Comparison of ENCODE assay signal across 20 cellular contexts in genomic region chr4:26052663-26053534, GRCh38.
DNase-seq lines count a peak whose midpoint lies in the region; ATAC-seq, FAIRE-seq and TF ChIP-seq lines count a peak whose summit lies in the region.
"Had no signal": no experiment of that assay in that cellular context is flagged by ENCODE, and none has a peak within 500 bp of the region (broad histone marks: within the 10 kb centered on the region; RNA-seq: fewer than 3 reads in every experiment).

No MANE protein-coding gene starts in this region.

- H3K27ac Mint-ChIP-seq in activated naive CD4-positive, alpha-beta T cell treated with anti-CD3 and anti-CD28 coated beads, Interleukin-2, amount 50 U/mL, for 24 hours: peak overlapping the region; percentile 48
- H3K27ac Mint-ChIP-seq in stimulated activated effector memory CD8-positive, alpha-beta T cell treated with anti-CD3 and anti-CD28 coated beads, Interleukin-12 subunit alpha, Interleukin-12 subunit beta, amount 100 ng/mL, for 72 hours: peak overlapping the region; percentile 87

- no peak overlapping the region for H3K23ac ChIP-seq in neuronal stem cell (ENCODE audit: low read depth, low read length, poor library complexity)

- no peak for DNase-seq in activated naive CD4-positive, alpha-beta T cell treated with anti-CD3 and anti-CD28 coated beads, Interleukin-2, amount 50 U/mL, for 16 hours
- DNase-seq in NCI-H524 treated with DMSO at 0.1 percent for 48 hours (lab: John Stamatoyannopoulos, UW): peak; percentile 4
- no peak for DNase-seq in K562 (ENCODE audit: extremely low read depth in 1 of 4, low spot score in 3 of 4)
- no peak for DNase-seq in stimulated activated effector memory CD8-positive, alpha-beta T cell treated with anti-CD3 and anti-CD28 coated beads, Interleukin-12 subunit alpha, Interleukin-12 subunit beta, amount 100 ng/mL, for 72 hours (ENCODE audit: low spot score in 2 of 2)
- DNase-seq in neuronal stem cell (ENCODE audit: low spot score): no peak
- no peak for DNase-seq in SW480 (ENCODE audit: low spot score)
- DNase-seq: C1 segment of cervical spinal cord, DMS 273 treated with DMSO at 0.1 percent for 48 hours, GDM1, GOT3, KG1, NCI-H1092, NCI-H146, NCI-H226, NCI-H69, PC-3 had no signal

- H4K20me1 ChIP-seq in K562 (replicated peaks; ENCODE audit: control insufficient read depth, insufficient read depth, low read length): no peaks in the 10 kb centered on the region

- no peaks in the 10 kb centered on the region for H3K79me2 ChIP-seq in K562 (ENCODE audit: control insufficient read depth, insufficient read depth, low read length)

- no peak for TF ChIP-seq POLR2A in K562 (conservative IDR thresholded peaks at IDR 0.05)

- no peak overlapping the region for H3K18ac ChIP-seq in neuronal stem cell (ENCODE audit: low read length)

- intact Hi-C loops in K562 (cut with micrococcal nuclease): no loop called here

- H3K14ac ChIP-seq in neuronal stem cell (ENCODE audit: low read length): no peak overlapping the region

- H3K4me1 ChIP-seq in K562 (replicated peaks in 1 of 2; ENCODE audit: control insufficient read depth in 2 of 2, insufficient read depth in 2 of 2, low read length in 2 of 2) (no peaks in the 10 kb centered on the region), neuronal stem cell (ENCODE audit: control insufficient read depth in 2 of 2, insufficient read depth in 1 of 2, low read depth in 1 of 2, low read length in 2 of 2) (peaks cover 0 to 3% of the 10 kb centered on the region in 2 donors)

- H2BK12ac ChIP-seq in neuronal stem cell (ENCODE audit: low read length): no peak overlapping the region

- no peak for TF ChIP-seq CTCF in K562 (IDR thresholded peaks at IDR 0.05 in 2 of 3, conservative IDR thresholded peaks at IDR 0.05 in 1 of 3; ENCODE audit: insufficient read depth in 2 of 3, low read depth in 1 of 3, low read length in 3 of 3)

- in situ Hi-C loops in K562 (cut with MboI): loop anchor here (25.0 kb wide), 1 partner anchor 359 kb away; no protein-coding TSS in a partner anchor

- no peak overlapping the region for H4K91ac ChIP-seq in neuronal stem cell (ENCODE audit: low read depth, low read length, poor library complexity)

- no peak overlapping the region for H2BK5ac ChIP-seq in neuronal stem cell (ENCODE audit: low read length)

- H3K36me3 Mint-ChIP-seq in activated naive CD4-positive, alpha-beta T cell treated with anti-CD3 and anti-CD28 coated beads, Interleukin-2, amount 50 U/mL, for 24 hours: no peaks in the 10 kb centered on the region
- H3K36me3 Mint-ChIP-seq in stimulated activated effector memory CD8-positive, alpha-beta T cell treated with anti-CD3 and anti-CD28 coated beads, Interleukin-12 subunit alpha, Interleukin-12 subunit beta, amount 100 ng/mL, for 72 hours: no peaks in the 10 kb centered on the region

- H4K8ac ChIP-seq in neuronal stem cell (ENCODE audit: low read depth, low read length): no peak overlapping the region

- no peak overlapping the region for H2BK15ac ChIP-seq in neuronal stem cell (ENCODE audit: low read length)

- H3K9ac ChIP-seq in K562 (ENCODE audit: insufficient read depth in 1 of 2, low read depth in 2 of 2, low read length in 2 of 2) (no peak overlapping the region), neuronal stem cell (ENCODE audit: low read depth, low read length, poor library complexity) (no peak overlapping the region)

- H3K79me1 ChIP-seq in neuronal stem cell (ENCODE audit: low read depth, low read length): no peaks in the 10 kb centered on the region

- H3K36me3 ChIP-seq in K562 (ENCODE audit: control insufficient read depth, insufficient read depth, low read length) (no peaks in the 10 kb centered on the region), neuronal stem cell (replicated peaks in 1 of 2; ENCODE audit: control insufficient read depth in 2 of 2, insufficient read depth in 2 of 2, low read length in 2 of 2) (no peaks in the 10 kb centered on the region)

- no peaks in the 10 kb centered on the region for H3K9me3 Mint-ChIP-seq in activated naive CD4-positive, alpha-beta T cell treated with anti-CD3 and anti-CD28 coated beads, Interleukin-2, amount 50 U/mL, for 24 hours
- H3K9me3 Mint-ChIP-seq in stimulated activated effector memory CD8-positive, alpha-beta T cell treated with anti-CD3 and anti-CD28 coated beads, Interleukin-12 subunit alpha, Interleukin-12 subunit beta, amount 100 ng/mL, for 72 hours: no peaks in the 10 kb centered on the region

- BruUV-seq in K562 (replicated peaks; lab: Mats Ljungman, UMichigan): no TSS peak

- no peak overlapping the region for H2AK5ac ChIP-seq in neuronal stem cell (ENCODE audit: low read depth, low read length)

- ATAC-seq in K562: no peak
- no peak for ATAC-seq in stimulated activated effector memory CD8-positive, alpha-beta T cell treated with anti-CD3 and anti-CD28 coated beads, Interleukin-12 subunit alpha, Interleukin-12 subunit beta, amount 100 ng/mL, for 72 hours
- ATAC-seq: PC-3 had no signal

- H3K27me3 ChIP-seq in K562 (ENCODE audit: control insufficient read depth in 2 of 2, insufficient read depth in 2 of 2, low read length in 2 of 2) (peaks cover 5 to 45% of the 10 kb centered on the region in 2 experiments; a peak in 4 of 5 replicates), neuronal stem cell (ENCODE audit: control insufficient read depth in 3 of 3, insufficient read depth in 3 of 3, low read depth in 1 of 3, low read length in 3 of 3) (no peaks in the 10 kb centered on the region)

- H3K4me2 ChIP-seq in K562 (ENCODE audit: insufficient read depth, low read length): no peak overlapping the region
- no peak overlapping the region for H3K4me2 ChIP-seq in neuronal stem cell (ENCODE audit: insufficient read depth, low read length, poor library complexity, severe bottlenecking)

- H3K4me3 Mint-ChIP-seq in activated naive CD4-positive, alpha-beta T cell treated with anti-CD3 and anti-CD28 coated beads, Interleukin-2, amount 50 U/mL, for 24 hours: no peak overlapping the region
- H3K4me3 Mint-ChIP-seq in stimulated activated effector memory CD8-positive, alpha-beta T cell treated with anti-CD3 and anti-CD28 coated beads, Interleukin-12 subunit alpha, Interleukin-12 subunit beta, amount 100 ng/mL, for 72 hours: no peak overlapping the region

- no peak overlapping the region for H3K4ac ChIP-seq in neuronal stem cell (ENCODE audit: low read length)

- WGBS in K562 (ENCODE audit: insufficient coverage, low coverage, missing lambda C conversion rate): 3% methylated on average over 9 of the region's 9 CpGs
- no CpG with 5 or more reads among the region's 9 CpGs for WGBS in neuronal stem cell (ENCODE audit: extremely low coverage in 2 of 2, insufficient read length in 2 of 2, insufficient replicate concordance in 1 of 2), 2 donors

- no peak for TF ChIP-seq EP300 in K562 (IDR thresholded peaks at IDR 0.05; ENCODE audit: low read length)

- peaks cover 4% of the 10 kb centered on the region for H3K4me1 Mint-ChIP-seq in activated naive CD4-positive, alpha-beta T cell treated with anti-CD3 and anti-CD28 coated beads, Interleukin-2, amount 50 U/mL, for 24 hours
- H3K4me1 Mint-ChIP-seq in stimulated activated effector memory CD8-positive, alpha-beta T cell treated with anti-CD3 and anti-CD28 coated beads, Interleukin-12 subunit alpha, Interleukin-12 subunit beta, amount 100 ng/mL, for 72 hours: peaks cover 25% of the 10 kb centered on the region

- H3K4me3 ChIP-seq in K562 (no peak overlapping the region), neuronal stem cell (ENCODE audit: low read length in 2 of 2) (no peak overlapping the region)

- H3K9me1 ChIP-seq in K562 (ENCODE audit: control insufficient read depth, insufficient read depth, low read length): no peaks in the 10 kb centered on the region

- POLR2A ChIA-PET in K562 (lab: Yijun Ruan, JAX): interaction anchor here (0.7 kb wide), 1 partner anchor 110 kb away, joined by 5 read pairs; no protein-coding TSS in a partner anchor

- H2AFZ ChIP-seq in K562 (ENCODE audit: low read depth, low read length) (no peak overlapping the region), neuronal stem cell (ENCODE audit: low read length) (no peak overlapping the region)

- H3K27me3 Mint-ChIP-seq in activated naive CD4-positive, alpha-beta T cell treated with anti-CD3 and anti-CD28 coated beads, Interleukin-2, amount 50 U/mL, for 24 hours: no peaks in the 10 kb centered on the region

- no peak overlapping the region for H3K27ac ChIP-seq in K562 (ENCODE audit: extremely low read depth, low read depth, low read length)
- no peak overlapping the region for H3K27ac ChIP-seq in neuronal stem cell (replicated peaks; ENCODE audit: low read length)
- H3K27ac ChIP-seq: RWPE1 had no signal

- no peaks in the 10 kb centered on the region for H3K9me3 ChIP-seq in K562 (replicated peaks; ENCODE audit: control insufficient read depth, insufficient read depth, low read depth, low read length)
- no peaks in the 10 kb centered on the region for H3K9me3 ChIP-seq in neuronal stem cell (replicated peaks in 1 of 2; ENCODE audit: control insufficient read depth in 2 of 2, insufficient read depth in 1 of 2, low read depth in 1 of 2, low read length in 2 of 2)

- H2BK120ac ChIP-seq in neuronal stem cell (ENCODE audit: low read depth, low read length): no peak overlapping the region

- CTCF ChIA-PET in K562 (lab: Yijun Ruan, JAX; ENCODE audit: low intra/inter-chr PET ratio): no interaction called here

- no peak for TF ChIP-seq RAD21 in K562 (CRISPR knock-in tag; conservative IDR thresholded peaks at IDR 0.05 in 1 of 2, IDR thresholded peaks at IDR 0.05 in 1 of 2)

- FAIRE-seq in K562 (lab: Jason Lieb, UNC): no peak
- FAIRE-seq: A204.1, GM12891 had no signal

TF ChIP-seq in K562, 482 proteins besides CTCF, POLR2A, EP300 and RAD21:
- TF ChIP-seq ZKSCAN8 (CRISPR knock-in tag; IDR thresholded peaks at IDR 0.05): peak; percentile 57; the same call in 1 of the 2 replicates
- no peak for TF ChIP-seq RBM22 (IDR thresholded peaks at IDR 0.05; ENCODE audit: low read depth, low read length, poor library complexity, severe bottlenecking)
